1 cellular context compared by ENCODE assay signal in genomic region chr1:39737546-39738169, GRCh38.
TF ChIP-seq lines count a peak whose summit lies in the region.

No MANE protein-coding gene starts in this region.

TF ChIP-seq in K562, 482 proteins besides CTCF, POLR2A, EP300 and RAD21:
- TF ChIP-seq ZNF707 (CRISPR knock-in tag; conservative IDR thresholded peaks at IDR 0.05): no peak
- TF ChIP-seq XRCC4 (IDR thresholded peaks at IDR 0.05; ENCODE audit: extremely low read depth, insufficient read depth, insufficient read length): no peak
- TF ChIP-seq ESRRA (IDR thresholded peaks at IDR 0.05; ENCODE audit: borderline replicate concordance, low read depth): no peak
- no peak for TF ChIP-seq ARHGAP35 (IDR thresholded peaks at IDR 0.05; ENCODE audit: partially characterized antibody)
- no peak for TF ChIP-seq CLOCK (CRISPR knock-in tag; IDR thresholded peaks at IDR 0.05; ENCODE audit: borderline replicate concordance)
- TF ChIP-seq HLTF (IDR thresholded peaks at IDR 0.05): no peak
